ENCODE assay signal across 14 cellular contexts in genomic region chr10:61973923-61974322, GRCh38.
DNase-seq lines count a peak whose midpoint lies in the region; ATAC-seq, FAIRE-seq and TF ChIP-seq lines count a peak whose summit lies in the region.
"Had no signal": no experiment of that assay in that cellular context is flagged by ENCODE, and none has a peak within 500 bp of the region (broad histone marks: within the 10 kb centered on the region; RNA-seq: fewer than 3 reads in every experiment).

No MANE protein-coding gene starts in this region.

- H3K27ac Mint-ChIP-seq in MCF 10A (ENCODE audit: low read depth, unreplicated experiment) = no peak overlapping the region
- H3K27ac Mint-ChIP-seq in mesothelial cell of epicardium = peak overlapping the region; percentile 94

- TF ChIP-seq RAD21 in K562 (CRISPR knock-in tag; conservative IDR thresholded peaks at IDR 0.05 in 1 of 2, IDR thresholded peaks at IDR 0.05 in 1 of 2) = no peak

- H2AFZ ChIP-seq in K562 (ENCODE audit: low read depth, low read length) = no peak overlapping the region

- H3K79me2 ChIP-seq in K562 (ENCODE audit: control insufficient read depth, insufficient read depth, low read length) = no peaks in the 10 kb centered on the region

- FAIRE-seq in K562 (lab: Jason Lieb, UNC) = no peak
- FAIRE-seq: D721Med, small intestine had no signal

- in situ Hi-C loops in K562 (cut with MboI) = no loop called here

- H3K27me3 Mint-ChIP-seq in MCF 10A (ENCODE audit: insufficient read depth, unreplicated experiment) (no peaks in the 10 kb centered on the region), mesothelial cell of epicardium (ENCODE audit: low read depth) (no peaks in the 10 kb centered on the region)
- H3K27me3 Mint-ChIP-seq: dendritic cell treated with granulocyte-macrophage colony-stimulating factor and Interleukin-4, amounts not matched to agents 40 ng/mL and 50 ng/mL, for 4 days had no signal

- no peak overlapping the region for H3K4me2 ChIP-seq in K562 (ENCODE audit: insufficient read depth, low read length)

- CTCF ChIA-PET in MCF 10A (lab: Yijun Ruan, JAX) (no interaction called here), K562 (lab: Yijun Ruan, JAX; ENCODE audit: low intra/inter-chr PET ratio) (interaction anchor here (0.6 kb wide), 1 partner anchor 22 kb away, joined by 3 read pairs; no protein-coding TSS in a partner anchor)

- peak overlapping the region; percentile 1 to 53 for H3K27ac ChIP-seq in breast epithelium
- no peak overlapping the region for H3K27ac ChIP-seq in K562 (ENCODE audit: extremely low read depth, low read depth, low read length)
- H3K27ac ChIP-seq in uterus = peak overlapping the region; percentile 49 to 81
- H3K27ac ChIP-seq: upper lobe of left lung had no signal

- intact Hi-C loops in breast epithelium (cut with DNase I; ENCODE audit: low total_unique reads) = no loop called here
- intact Hi-C loops in MCF 10A (cut with micrococcal nuclease) = no loop called here
- intact Hi-C loops in K562 (cut with micrococcal nuclease) = no loop called here
- intact Hi-C loops in uterus (cut with DNase I; ENCODE audit: low total_unique reads) = no loop called here

- POLR2A ChIA-PET in MCF 10A (lab: Yijun Ruan, JAX) = interaction anchor here (0.7 to 2.7 kb wide), 3 partner anchors 15 to 71 kb away, joined by 3 to 18 read pairs (median 3); no protein-coding TSS in a partner anchor
- POLR2A ChIA-PET in K562 (lab: Yijun Ruan, JAX) = interaction anchor here (2.1 kb wide), 1 partner anchor 9 kb away, joined by 8 read pairs; no protein-coding TSS in a partner anchor

- H3K4me3 ChIP-seq in breast epithelium (no peak overlapping the region), K562 (no peak overlapping the region), uterus (no peak overlapping the region)
- H3K4me3 ChIP-seq: upper lobe of left lung had no signal

- H3K4me3 Mint-ChIP-seq in MCF 10A (ENCODE audit: unreplicated experiment) (no peak overlapping the region), mesothelial cell of epicardium (no peak overlapping the region)
- H3K4me3 Mint-ChIP-seq: dendritic cell treated with granulocyte-macrophage colony-stimulating factor and Interleukin-4, amounts not matched to agents 40 ng/mL and 50 ng/mL, for 4 days had no signal

- H3K9me3 Mint-ChIP-seq in MCF 10A (ENCODE audit: unreplicated experiment) (no peaks in the 10 kb centered on the region), mesothelial cell of epicardium (no peaks in the 10 kb centered on the region)
- H3K9me3 Mint-ChIP-seq: dendritic cell treated with granulocyte-macrophage colony-stimulating factor and Interleukin-4, amounts not matched to agents 40 ng/mL and 50 ng/mL, for 4 days had no signal

- no peaks in the 10 kb centered on the region for H3K36me3 Mint-ChIP-seq in MCF 10A (ENCODE audit: insufficient read depth, unreplicated experiment)
- peaks cover 11% of the 10 kb centered on the region for H3K36me3 Mint-ChIP-seq in mesothelial cell of epicardium

- TF ChIP-seq CTCF in breast epithelium (IDR thresholded peaks at IDR 0.05) (no peak), MCF 10A (IDR thresholded peaks at IDR 0.05; ENCODE audit: unreplicated experiment) (no peak), K562 (IDR thresholded peaks at IDR 0.05 in 2 of 3, conservative IDR thresholded peaks at IDR 0.05 in 1 of 3; ENCODE audit: insufficient read depth in 2 of 3, low read depth in 1 of 3, low read length in 3 of 3) (no peak), mesothelial cell of epicardium (IDR thresholded peaks at IDR 0.05; ENCODE audit: unreplicated experiment) (no peak), uterus (IDR thresholded peaks at IDR 0.05) (no peak)

- no peak for ATAC-seq in K562
- no peak for ATAC-seq in HG02852 (IDR thresholded peaks at IDR 0.05; ENCODE audit: unreplicated experiment)

- DNase-seq in breast epithelium (ENCODE audit: low spot score in 2 of 2) = no peak
- no peak for DNase-seq in MCF 10A (ENCODE audit: unreplicated experiment)
- no peak for DNase-seq in K562 (ENCODE audit: extremely low read depth in 1 of 4, low spot score in 3 of 4)
- DNase-seq in mesothelial cell of epicardium (ENCODE audit: low spot score in 2 of 2, unreplicated experiment in 2 of 2) = no peak
- DNase-seq in uterus = no peak
- DNase-seq in HCEC 1CT = no peak
- DNase-seq in activated naive CD4-positive, alpha-beta T cell treated with Interleukin-2 at 50 U/mL for 16 hours = no peak
- DNase-seq: ACHN, islet precursor cell, upper lobe of left lung had no signal

- no peaks in the 10 kb centered on the region for H3K9me3 ChIP-seq in breast epithelium
- no peaks in the 10 kb centered on the region for H3K9me3 ChIP-seq in K562 (replicated peaks; ENCODE audit: control insufficient read depth, insufficient read depth, low read depth, low read length)
- H3K9me3 ChIP-seq in uterus = no peaks in the 10 kb centered on the region
- H3K9me3 ChIP-seq: upper lobe of left lung had no signal

- H3K27me3 ChIP-seq in breast epithelium (no peaks in the 10 kb centered on the region), K562 (ENCODE audit: control insufficient read depth in 2 of 2, insufficient read depth in 2 of 2, low read length in 2 of 2) (no peaks in the 10 kb centered on the region), uterus (no peaks in the 10 kb centered on the region)
- H3K27me3 ChIP-seq: upper lobe of left lung had no signal

- WGBS in K562 (ENCODE audit: insufficient coverage, low coverage, missing lambda C conversion rate) = 68% methylated on average over 4 of the region's 4 CpGs

- no peaks in the 10 kb centered on the region for H3K9me1 ChIP-seq in K562 (ENCODE audit: control insufficient read depth, insufficient read depth, low read length)

- no peaks in the 10 kb centered on the region for H4K20me1 ChIP-seq in K562 (replicated peaks; ENCODE audit: control insufficient read depth, insufficient read depth, low read length)

- H3K4me1 Mint-ChIP-seq in MCF 10A (ENCODE audit: insufficient read depth, unreplicated experiment) (peaks cover 16% of the 10 kb centered on the region), mesothelial cell of epicardium (peaks cover 69% of the 10 kb centered on the region)

- peaks cover 0 to 4% of the 10 kb centered on the region in 2 donors for H3K4me1 ChIP-seq in breast epithelium
- H3K4me1 ChIP-seq in K562 (replicated peaks in 1 of 2; ENCODE audit: control insufficient read depth in 2 of 2, insufficient read depth in 2 of 2, low read length in 2 of 2) = no peaks in the 10 kb centered on the region
- peaks cover 0 to 7% of the 10 kb centered on the region in 2 donors for H3K4me1 ChIP-seq in uterus

- TF ChIP-seq POLR2A in breast epithelium (IDR thresholded peaks at IDR 0.05) (no peak), K562 (conservative IDR thresholded peaks at IDR 0.05) (no peak), uterus (IDR thresholded peaks at IDR 0.05) (no peak)

- no peak overlapping the region for H3K9ac ChIP-seq in K562 (ENCODE audit: insufficient read depth in 1 of 2, low read depth in 2 of 2, low read length in 2 of 2)

- BruUV-seq in MCF 10A (replicated peaks; lab: Mats Ljungman, UMichigan) = no TSS peak
- no TSS peak for BruUV-seq in K562 (replicated peaks; lab: Mats Ljungman, UMichigan)

- H3K36me3 ChIP-seq in breast epithelium (no peaks in the 10 kb centered on the region), K562 (ENCODE audit: control insufficient read depth, insufficient read depth, low read length) (no peaks in the 10 kb centered on the region), uterus (no peaks in the 10 kb centered on the region)
- H3K36me3 ChIP-seq: upper lobe of left lung had no signal

- no peak for TF ChIP-seq EP300 in K562 (IDR thresholded peaks at IDR 0.05; ENCODE audit: low read length)

TF ChIP-seq in K562, 482 proteins besides CTCF, POLR2A, EP300 and RAD21:
- TF ChIP-seq TFAM (CRISPR knock-in tag; conservative IDR thresholded peaks at IDR 0.05) (0 out of 2 replicates have a peak, but pooled peaks have one; percentile 16), ZNF75A (CRISPR knock-in tag; IDR thresholded peaks at IDR 0.05) (no peak)
TF ChIP-seq in K562: peak in this region for 1.
